ENCODE assay signal across 11 cellular contexts in genomic region chr4:110164856-110165255, GRCh38. TPM values are rescaled to one million over a fixed set of nuclear protein-coding genes. Genes with fewer than 3 reads are reported as not detected.
DNase-seq lines count a peak whose midpoint lies in the region; ATAC-seq and TF ChIP-seq lines count a peak whose summit lies in the region.
"Had no signal": no experiment of that assay in that cellular context is flagged by ENCODE, and none has a peak within 500 bp of the region (broad histone marks: within the 10 kb centered on the region; RNA-seq: fewer than 3 reads in every experiment).

No MANE protein-coding gene starts in this region.

- H3K4me1 ChIP-seq in ACC112 (ENCODE audit: control insufficient read depth, insufficient read depth, low read length, unreplicated experiment) (peaks cover 54% of the 10 kb centered on the region), hepatocyte (ENCODE audit: insufficient read depth) (peaks cover 22% of the 10 kb centered on the region)
- H3K4me1 ChIP-seq: gastroesophageal sphincter, left ventricle myocardium inferior had no signal

- H3K4me3 ChIP-seq in ACC112 (ENCODE audit: low read depth, low read length) (no peak overlapping the region), hepatocyte (no peak overlapping the region)
- H3K4me3 ChIP-seq: gastroesophageal sphincter, left ventricle myocardium inferior had no signal

- H3K27me3 ChIP-seq in ACC112 (ENCODE audit: insufficient read depth, low read length): no peaks in the 10 kb centered on the region
- H3K27me3 ChIP-seq in hepatocyte: no peaks in the 10 kb centered on the region
- H3K27me3 ChIP-seq: gastroesophageal sphincter had no signal

- H3K4me2 ChIP-seq in hepatocyte: no peak overlapping the region

- H3K79me2 ChIP-seq in ACC112 (ENCODE audit: control insufficient read depth, insufficient read depth, low read length, unreplicated experiment): peaks cover 6% of the 10 kb centered on the region
- H3K79me2 ChIP-seq in hepatocyte: peaks cover 18% of the 10 kb centered on the region

- WGBS in hepatocyte (ENCODE audit: low lambda C conversion rate, missing lambda C conversion rate): 66% methylated on average over 2 of the region's 2 CpGs

- TF ChIP-seq CTCF in hepatocyte (IDR thresholded peaks at IDR 0.05; ENCODE audit: poor library complexity): no peak

- H3K27ac Mint-ChIP-seq in activated CD4-positive, alpha-beta memory T cell treated with anti-CD3 and anti-CD28 coated beads, Interleukin-2, amount 10 ng/mL, durations not matched to agents 7 days and 5 days: peak overlapping the region; percentile 95

- DNase-seq in activated CD4-positive, alpha-beta memory T cell treated with anti-CD3 and anti-CD28 coated beads, Interleukin-2, amount 10 ng/mL, durations not matched to agents 7 days and 5 days: peak; percentile 38
- DNase-seq in hepatocyte (ENCODE audit: low spot score) (no peak), cortex of kidney (lab: John Stamatoyannopoulos, UW) (no peak), hippocampal formation (lab: John Stamatoyannopoulos, UW) (no peak)
- no peak for DNase-seq in stimulated activated CD4-positive, alpha-beta T cell treated with anti-CD3 and anti-CD28 coated beads, Interleukin-4, amount 100 ng/mL, for 1 hour
- DNase-seq: left ventricle myocardium inferior, NCI-H2227 treated with DMSO at 0.1 percent for 48 hours had no signal

- H3K4me3 Mint-ChIP-seq in activated CD4-positive, alpha-beta memory T cell treated with anti-CD3 and anti-CD28 coated beads, Interleukin-2, amount 10 ng/mL, durations not matched to agents 7 days and 5 days: no peak overlapping the region

- H3K27ac ChIP-seq in ACC112 (ENCODE audit: low read depth, low read length): peak overlapping the region; percentile 94
- H3K27ac ChIP-seq in hepatocyte: peak overlapping the region; percentile 49
- H3K27ac ChIP-seq: gastroesophageal sphincter, left ventricle myocardium inferior had no signal

- no peaks in the 10 kb centered on the region for H3K9me3 Mint-ChIP-seq in activated CD4-positive, alpha-beta memory T cell treated with anti-CD3 and anti-CD28 coated beads, Interleukin-2, amount 10 ng/mL, durations not matched to agents 7 days and 5 days

- peaks cover 37% of the 10 kb centered on the region for H3K4me1 Mint-ChIP-seq in activated CD4-positive, alpha-beta memory T cell treated with anti-CD3 and anti-CD28 coated beads, Interleukin-2, amount 10 ng/mL, durations not matched to agents 7 days and 5 days

- no peaks in the 10 kb centered on the region for H4K20me1 ChIP-seq in hepatocyte (ENCODE audit: insufficient read depth, poor library complexity, severe bottlenecking)

- no peaks in the 10 kb centered on the region for H3K27me3 Mint-ChIP-seq in activated CD4-positive, alpha-beta memory T cell treated with anti-CD3 and anti-CD28 coated beads, Interleukin-2, amount 10 ng/mL, durations not matched to agents 7 days and 5 days

- H3K36me3 ChIP-seq in ACC112 (ENCODE audit: insufficient read depth, low read length) (peaks cover 11% of the 10 kb centered on the region), hepatocyte (replicated peaks; ENCODE audit: insufficient read depth, low read depth) (no peaks in the 10 kb centered on the region)
- H3K36me3 ChIP-seq: gastroesophageal sphincter, left ventricle myocardium inferior had no signal

- H3K36me3 Mint-ChIP-seq in activated CD4-positive, alpha-beta memory T cell treated with anti-CD3 and anti-CD28 coated beads, Interleukin-2, amount 10 ng/mL, durations not matched to agents 7 days and 5 days (ENCODE audit: low read depth): peaks cover 32% of the 10 kb centered on the region

- no peaks in the 10 kb centered on the region for H3K9me3 ChIP-seq in hepatocyte (ENCODE audit: low read depth)
- H3K9me3 ChIP-seq: gastroesophageal sphincter, left ventricle myocardium inferior had no signal

- no peak overlapping the region for H2AFZ ChIP-seq in ACC112 (ENCODE audit: low read length, unreplicated experiment)
- H2AFZ ChIP-seq in hepatocyte: no peak overlapping the region

- POLR2A ChIA-PET in activated CD4-positive, alpha-beta memory T cell treated with anti-CD3 and anti-CD28 coated beads, Interleukin-2, amount 10 ng/mL, durations not matched to agents 7 days and 5 days (lab: Charles Lee): interaction anchor here (1.0 to 4.0 kb wide), 13 partner anchors 15 to 170 kb away, joined by 3 to 142 read pairs (median 3); partner anchors contain the start of gene ELOVL6

- CTCF ChIA-PET in activated CD4-positive, alpha-beta memory T cell treated with anti-CD3 and anti-CD28 coated beads, Interleukin-2, amount 10 ng/mL, durations not matched to agents 7 days and 5 days (lab: Charles Lee): interaction anchor here (0.7 to 2.1 kb wide), 10 partner anchors 11 to 731 kb away, joined by 3 to 13 read pairs (median 5); partner anchors contain the start of genes ELOVL6 and SEC24B

- no peaks in the 10 kb centered on the region for H3K9me2 ChIP-seq in hepatocyte (replicated peaks; ENCODE audit: insufficient read depth)

- ATAC-seq in GM19351 (IDR thresholded peaks at IDR 0.05; ENCODE audit: unreplicated experiment): peak; percentile 2
- no peak for ATAC-seq in HG03342 (IDR thresholded peaks at IDR 0.05; ENCODE audit: unreplicated experiment)
- ATAC-seq: gastroesophageal sphincter had no signal

RNA-seq across cellular contexts. Expression of gene ELOVL6, which starts 33.6 kb away (rescaled TPM):
- 10 to 100 TPM; 26.8 to 27.0 TPM for total RNA-seq in activated CD4-positive, alpha-beta memory T cell treated with anti-CD3 and anti-CD28 coated beads, Interleukin-2, amount 10 ng/mL, durations not matched to agents 7 days and 5 days
- 18.1 and 19.8 TPM in 2 replicates for total RNA-seq in hepatocyte
- 12.8 and 14.4 TPM in 2 replicates for polyA plus RNA-seq in hepatocyte
